ENCODE assay signal across 8 cellular contexts in genomic region chr6:41779793-41780622, GRCh38. TPM values are rescaled to one million over a fixed set of nuclear protein-coding genes. Genes with fewer than 3 reads are reported as not detected.
DNase-seq lines count a peak whose midpoint lies in the region; ATAC-seq and TF ChIP-seq lines count a peak whose summit lies in the region.

Gene FRS3 (minus strand): TSS chr6:41779900. CDS start chr6:41776987, 2,913 bp downstream.

- peak within 1 kb of the TSS; percentile 75 for H3K27ac Mint-ChIP-seq in activated CD4-positive, alpha-beta T cell treated with anti-CD3 and anti-CD28 coated beads for 36 hours

- H3K4me3 ChIP-seq in BJ (ENCODE audit: low read depth, low read length) = peak within 1 kb of the TSS; percentile 74

- peak within 1 kb of the TSS; percentile 79 for H3K27ac ChIP-seq in cingulate gyrus (ENCODE audit: low read depth, low read length)

- peaks cover 7% of the 10 kb centered on the region for H3K27me3 Mint-ChIP-seq in activated CD4-positive, alpha-beta T cell treated with anti-CD3 and anti-CD28 coated beads for 36 hours

- peak; percentile 96 for ATAC-seq in HG03432 (IDR thresholded peaks at IDR 0.05; ENCODE audit: unreplicated experiment)
- ATAC-seq in activated CD4-positive, alpha-beta T cell treated with anti-CD3 and anti-CD28 coated beads for 36 hours = peak; percentile 98

- peaks cover 8% of the 10 kb centered on the region for H3K36me3 ChIP-seq in BJ (ENCODE audit: control insufficient read depth, insufficient read depth, low read length)

- intact Hi-C loops in activated CD4-positive, alpha-beta T cell treated with anti-CD3 and anti-CD28 coated beads for 36 hours (cut with DNase I, micrococcal nuclease) = loop anchor here (1.0 to 10.0 kb wide), 18 partner anchors 7 to 1275 kb away; partner anchors contain the start of genes MRPS10 (in 2 of the 2), BICRAL (in 1 of the 2), CUL7 (in 1 of the 2) and KLC4 (in 1 of the 2)

- peaks cover 3% of the 10 kb centered on the region for H3K36me3 Mint-ChIP-seq in activated CD4-positive, alpha-beta T cell treated with anti-CD3 and anti-CD28 coated beads for 36 hours (ENCODE audit: low read depth)

- H3K27me3 ChIP-seq in BJ (ENCODE audit: control insufficient read depth, insufficient read depth, low read length) = no peaks in the 10 kb centered on the region

- TF ChIP-seq POLR2A in GM19193 (IDR thresholded peaks at IDR 0.05; ENCODE audit: extremely low read depth, insufficient read depth, insufficient read length) = peak; percentile 51

- peak within 1 kb of the TSS; percentile 85 for H3K4me3 Mint-ChIP-seq in activated CD4-positive, alpha-beta T cell treated with anti-CD3 and anti-CD28 coated beads for 36 hours

- peaks cover 18% of the 10 kb centered on the region for H3K4me1 Mint-ChIP-seq in activated CD4-positive, alpha-beta T cell treated with anti-CD3 and anti-CD28 coated beads for 36 hours

- peak; percentile 96 for TF ChIP-seq CTCF in BJ (IDR thresholded peaks at IDR 0.05; ENCODE audit: insufficient read depth, low read depth, low read length)

- POLR2A ChIA-PET in BJ (lab: Charles Lee) = interaction anchor here (0.6 kb wide), 1 partner anchor 162 kb away, joined by 8 read pairs; no protein-coding TSS in a partner anchor
- POLR2A ChIA-PET in activated CD4-positive, alpha-beta T cell treated with anti-CD3 and anti-CD28 coated beads for 36 hours (lab: Charles Lee) = no interaction called here

- CTCF ChIA-PET in BJ (lab: Yijun Ruan, JAX) = interaction anchor here (1.0 to 2.9 kb wide), 7 partner anchors 46 to 412 kb away, joined by 3 to 19 read pairs (median 3); no protein-coding TSS in a partner anchor
- CTCF ChIA-PET in activated CD4-positive, alpha-beta T cell treated with anti-CD3 and anti-CD28 coated beads for 36 hours (lab: Charles Lee) = interaction anchor here (1.2 kb wide), 1 partner anchor 270 kb away, joined by 6 read pairs; the partner anchor contains the start of gene TAF8

- DNase-seq in BJ (ENCODE audit: low read depth) (peak; percentile 51), NCI-H510A (lab: John Stamatoyannopoulos, UW) (peak; percentile 86), left kidney (ENCODE audit: low read depth, low spot score) (peak; percentile 98)
- peak; percentile 100 for DNase-seq in activated CD4-positive, alpha-beta T cell treated with anti-CD3 and anti-CD28 coated beads for 36 hours
- peak; percentile 99 for DNase-seq in stimulated activated CD4-positive, alpha-beta T cell treated with anti-CD3 and anti-CD28 coated beads, Interleukin-1b, Interleukin-23, amount 100 ng/mL, for 48 hours

- no peaks in the 10 kb centered on the region for H3K9me3 Mint-ChIP-seq in activated CD4-positive, alpha-beta T cell treated with anti-CD3 and anti-CD28 coated beads for 36 hours (ENCODE audit: low read depth)

RNA-seq across cellular contexts. Expression of gene FRS3, which starts in this region (rescaled TPM):
- 2.1 and 3.3 TPM in 2 replicates for polyA plus RNA-seq in BJ (2011; rRNA removed)
- 1.1 and 4.9 TPM in 2 replicates for polyA minus RNA-seq in BJ (2011; rRNA and poly(A)+ RNA removed)
- 1 to 10 TPM; 4.8 to 5.6 TPM for total RNA-seq in activated CD4-positive, alpha-beta T cell treated with anti-CD3 and anti-CD28 coated beads for 36 hours

Comparison
In these comparisons a context has a peak if more than half of its experiments do, and no peak if none do; other contexts are left out.
1. Peak in every context shown above with its lines: DNase-seq, ATAC-seq, H3K4me3 ChIP-seq and H3K27ac ChIP-seq.